ENCODE assay signal across 8 cellular contexts in the genomic region with DNA sequence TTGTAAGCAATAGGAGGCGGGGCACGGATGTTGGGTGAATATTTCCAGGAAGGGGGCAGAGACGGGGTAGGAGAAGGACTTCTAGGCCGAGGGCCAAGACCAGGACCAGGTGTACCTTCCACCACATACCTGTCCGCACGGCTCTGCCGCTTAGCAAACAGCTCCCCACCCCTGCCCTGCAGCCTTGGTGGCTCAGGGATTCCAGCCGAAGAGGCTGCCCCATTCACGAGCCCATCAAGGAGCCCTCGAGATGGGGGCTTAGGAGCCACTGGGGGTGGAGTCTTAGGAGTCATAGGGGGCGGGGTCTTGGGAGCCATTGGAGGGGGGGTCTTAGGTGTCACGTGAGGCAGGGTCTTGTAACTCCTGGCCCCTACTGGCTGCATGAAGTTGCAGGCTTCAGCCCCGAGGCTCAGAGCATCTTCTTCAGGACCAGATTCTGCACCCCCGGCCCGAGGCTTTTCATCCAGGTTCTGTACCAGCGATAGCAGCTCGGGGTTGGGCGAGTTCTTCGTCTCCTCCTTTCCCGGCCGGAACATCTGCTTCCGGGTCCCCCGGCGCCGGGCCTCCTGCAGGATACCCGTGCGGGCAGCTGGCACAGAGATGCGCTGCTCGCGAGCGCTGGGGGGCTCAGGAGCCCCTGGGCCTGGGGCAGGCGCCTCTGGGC. TPM values are rescaled to one million over a fixed set of nuclear protein-coding genes. Genes with fewer than 3 reads are reported as not detected.
DNase-seq lines count a peak whose midpoint lies in the region; TF ChIP-seq lines count a peak whose summit lies in the region.

No MANE protein-coding gene starts in this region.

- no peak for TF ChIP-seq EP300 in esophagus muscularis mucosa (IDR thresholded peaks at IDR 0.05)

- H3K9me3 Mint-ChIP-seq in activated CD4-positive, alpha-beta T cell treated with anti-CD3 and anti-CD28 coated beads, Interleukin-2, amount 10 ng/mL, durations not matched to agents 24 days and 14 days: no peaks in the 10 kb centered on the region

- H3K9ac ChIP-seq in mucosa of stomach (ENCODE audit: low read length): peak overlapping the region; percentile 78

- H3K27ac Mint-ChIP-seq in activated CD4-positive, alpha-beta T cell treated with anti-CD3 and anti-CD28 coated beads, Interleukin-2, amount 10 ng/mL, durations not matched to agents 24 days and 14 days: no peak overlapping the region

- TF ChIP-seq CTCF in esophagus muscularis mucosa (IDR thresholded peaks at IDR 0.05) (no peak), thyroid gland (IDR thresholded peaks at IDR 0.05) (no peak)

- no peaks in the 10 kb centered on the region for H3K36me3 Mint-ChIP-seq in activated CD4-positive, alpha-beta T cell treated with anti-CD3 and anti-CD28 coated beads, Interleukin-2, amount 10 ng/mL, durations not matched to agents 24 days and 14 days (ENCODE audit: low read depth)

- intact Hi-C loops in activated CD4-positive, alpha-beta T cell treated with anti-CD3 and anti-CD28 coated beads, Interleukin-2, amount 10 ng/mL, durations not matched to agents 24 days and 14 days (cut with micrococcal nuclease): no loop called here
- intact Hi-C loops in esophagus muscularis mucosa (cut with DNase I): no loop called here
- intact Hi-C loops in thyroid gland (cut with DNase I): loop anchor here (5.0 kb wide), 1 partner anchor 115 kb away; no protein-coding TSS in a partner anchor

- no peaks in the 10 kb centered on the region for H3K27me3 ChIP-seq in esophagus muscularis mucosa
- peaks cover 2% of the 10 kb centered on the region for H3K27me3 ChIP-seq in mucosa of stomach (ENCODE audit: control insufficient read depth, insufficient read depth, low read length)
- H3K27me3 ChIP-seq in thyroid gland: no peaks in the 10 kb centered on the region

- H3K9me3 ChIP-seq in esophagus muscularis mucosa: no peaks in the 10 kb centered on the region
- H3K9me3 ChIP-seq in mucosa of stomach (ENCODE audit: control insufficient read depth, low read length): no peaks in the 10 kb centered on the region
- H3K9me3 ChIP-seq in thyroid gland: no peaks in the 10 kb centered on the region

- peaks cover 21 to 44% (median 28%) of the 10 kb centered on the region in 4 donors for H3K4me1 ChIP-seq in esophagus muscularis mucosa
- H3K4me1 ChIP-seq in mucosa of stomach (ENCODE audit: control insufficient read depth, insufficient read depth, low read length): peaks cover 33% of the 10 kb centered on the region
- peaks cover 11 to 19% of the 10 kb centered on the region in 2 donors for H3K4me1 ChIP-seq in thyroid gland

- peak overlapping the region; percentile 68 for H3K4me3 Mint-ChIP-seq in activated CD4-positive, alpha-beta T cell treated with anti-CD3 and anti-CD28 coated beads, Interleukin-2, amount 10 ng/mL, durations not matched to agents 24 days and 14 days

- no peak for TF ChIP-seq POLR2A in esophagus muscularis mucosa (IDR thresholded peaks at IDR 0.05; ENCODE audit: low read depth)
- no peak for TF ChIP-seq POLR2A in thyroid gland (IDR thresholded peaks at IDR 0.05)

- peak overlapping the region; percentile 59 to 69 (median 64) for H3K27ac ChIP-seq in esophagus muscularis mucosa (replicated peaks in 1 of 4)
- peak overlapping the region in 1 of 3 donors; percentile 14 for H3K27ac ChIP-seq in thyroid gland

- 34% methylated on average over 14 of the region's 32 CpGs for WGBS in esophagus muscularis mucosa
- WGBS in thyroid gland, 2 donors: 11% methylated on average over 20 to 30 of the region's 32 CpGs

- H3K36me3 ChIP-seq in esophagus muscularis mucosa (no peaks in the 10 kb centered on the region), mucosa of stomach (ENCODE audit: control insufficient read depth, insufficient read depth, low read length) (no peaks in the 10 kb centered on the region), thyroid gland (no peaks in the 10 kb centered on the region)

- H3K4me3 ChIP-seq in esophagus muscularis mucosa: peak overlapping the region; percentile 68 to 79 (median 78)
- peak overlapping the region; percentile 67 for H3K4me3 ChIP-seq in mucosa of stomach (ENCODE audit: low read length)
- peak overlapping the region; percentile 25 to 91 (median 67) for H3K4me3 ChIP-seq in thyroid gland (replicated peaks in 1 of 3)

- H3K27me3 Mint-ChIP-seq in activated CD4-positive, alpha-beta T cell treated with anti-CD3 and anti-CD28 coated beads, Interleukin-2, amount 10 ng/mL, durations not matched to agents 24 days and 14 days: peaks cover 7% of the 10 kb centered on the region

- peak; percentile 77 for DNase-seq in activated CD4-positive, alpha-beta T cell treated with anti-CD3 and anti-CD28 coated beads, Interleukin-2, amount 10 ng/mL, durations not matched to agents 24 days and 14 days
- no peak for DNase-seq in activated CD4-positive, alpha-beta T cell treated with anti-CD3 and anti-CD28 coated beads for 1 hour
- DNase-seq in activated CD4-positive, alpha-beta T cell treated with anti-CD3 and anti-CD28 coated beads, Interleukin-2, amount 50 U/mL, for 48 hours: peak; percentile 40 to 45
- DNase-seq in esophagus muscularis mucosa (ENCODE audit: extremely low spot score) (no peak), thyroid gland (peak; percentile 62 to 68), putamen (ENCODE audit: low spot score) (no peak), NCI-H446 (lab: John Stamatoyannopoulos, UW) (no peak)

- H3K4me1 Mint-ChIP-seq in activated CD4-positive, alpha-beta T cell treated with anti-CD3 and anti-CD28 coated beads, Interleukin-2, amount 10 ng/mL, durations not matched to agents 24 days and 14 days: peaks cover 21% of the 10 kb centered on the region

RNA-seq across cellular contexts. Expression of a gene that starts 6.1 kb away (rescaled TPM):
- not detected in 2 replicates for total RNA-seq in activated CD4-positive, alpha-beta T cell treated with anti-CD3 and anti-CD28 coated beads, Interleukin-2, amount 10 ng/mL, durations not matched to agents 24 days and 14 days
- under 1 TPM in 2 of 4 donors, not detected in 2; 0.17 to 0.29 TPM for total RNA-seq in esophagus muscularis mucosa
- 1 to 10 TPM; 2.0 to 7.0 (median 5.1) TPM for total RNA-seq in thyroid gland

RNA-seq across cellular contexts. Expression of a gene that starts 8.5 kb away (rescaled TPM):
- 0.05 TPM in 1 of 2 replicates, not detected in the other for total RNA-seq in activated CD4-positive, alpha-beta T cell treated with anti-CD3 and anti-CD28 coated beads, Interleukin-2, amount 10 ng/mL, durations not matched to agents 24 days and 14 days
- total RNA-seq in esophagus muscularis mucosa: not detected
- not detected for total RNA-seq in thyroid gland

RNA-seq across cellular contexts. Expression of a gene that starts 50.6 kb away (rescaled TPM):
- total RNA-seq in activated CD4-positive, alpha-beta T cell treated with anti-CD3 and anti-CD28 coated beads, Interleukin-2, amount 10 ng/mL, durations not matched to agents 24 days and 14 days: 10.1 and 13.9 TPM in 2 replicates
- total RNA-seq in esophagus muscularis mucosa (1 to 10 TPM; 2.3 to 6.6 (median 2.8) TPM), thyroid gland (10 to 100 TPM in 2 of 4 donors, 1 to 10 TPM in 2; 8.2 to 12.1 (median 10.2) TPM)

RNA-seq across cellular contexts. Expression of a gene that starts 56.2 kb away (rescaled TPM):
- 7.3 and 7.8 TPM in 2 replicates for total RNA-seq in activated CD4-positive, alpha-beta T cell treated with anti-CD3 and anti-CD28 coated beads, Interleukin-2, amount 10 ng/mL, durations not matched to agents 24 days and 14 days
- total RNA-seq in esophagus muscularis mucosa (10 to 100 TPM; 45.6 to 54.8 (median 46.7) TPM), thyroid gland (100 to 1,000 TPM; 159 to 315 (median 201) TPM)

Comparison
In these comparisons a context has a peak if more than half of its experiments do, and no peak if none do; other contexts are left out.
1. DNase-seq: peak in activated CD4-positive, alpha-beta T cell treated with anti-CD3 and anti-CD28 coated beads, Interleukin-2, amount 10 ng/mL, durations not matched to agents 24 days and 14 days (single experiment), activated CD4-positive, alpha-beta T cell treated with anti-CD3 and anti-CD28 coated beads, Interleukin-2, amount 50 U/mL, for 48 hours (2 of 2) and thyroid gland (2 of 2); none in activated CD4-positive, alpha-beta T cell treated with anti-CD3 and anti-CD28 coated beads for 1 hour (single experiment), esophagus muscularis mucosa (single experiment), putamen (single experiment) and NCI-H446 (0 of 2).
2. Peak in every context shown above with its lines, with median percentiles within 50 percentile points of each other: H3K4me3 ChIP-seq.